ENCODE assay signal across 8 cellular contexts in the genomic region with DNA sequence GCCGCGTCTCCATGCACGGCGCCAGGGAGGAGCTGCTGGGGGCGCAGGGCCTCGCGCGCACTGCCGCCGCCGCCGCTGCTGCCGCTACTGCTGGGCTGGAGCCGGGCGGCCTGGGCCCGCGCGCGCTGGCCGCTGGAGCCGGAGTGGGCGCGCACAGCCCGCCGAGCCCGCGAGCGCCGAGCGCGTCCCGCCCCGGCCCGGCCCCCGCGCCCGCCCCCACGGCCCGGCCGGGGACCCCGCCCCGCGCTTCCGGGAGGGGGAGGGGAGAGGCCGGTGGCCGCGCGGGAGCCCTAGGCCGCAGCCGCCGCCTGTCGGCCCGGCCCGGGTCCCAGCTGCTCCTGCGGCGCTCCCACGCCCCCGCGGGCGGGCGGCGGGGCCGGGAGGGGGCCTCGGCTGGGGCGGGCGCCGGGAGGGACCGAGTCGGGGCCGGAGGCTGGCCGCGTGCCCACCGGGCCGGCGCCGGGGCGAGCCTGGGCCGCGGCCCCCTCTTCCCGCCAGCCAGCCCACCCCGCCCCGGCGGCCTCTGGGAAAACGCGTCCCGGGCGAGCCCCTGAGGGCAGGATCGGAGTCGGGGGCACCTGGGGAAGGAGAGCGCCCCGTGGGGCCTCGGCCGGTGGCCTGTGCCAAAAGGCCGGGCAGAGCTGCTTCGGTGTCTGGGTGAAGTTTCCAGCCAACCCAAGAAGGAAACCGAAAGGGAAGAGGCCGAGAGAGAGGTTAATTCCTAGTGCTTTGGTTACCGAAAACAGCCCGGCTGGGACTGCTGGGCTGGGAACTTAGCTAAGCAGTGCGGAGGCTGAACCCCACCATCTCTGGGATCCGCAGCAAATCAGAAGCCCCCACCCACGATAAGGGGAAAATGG. TPM values are rescaled to one million over a fixed set of nuclear protein-coding genes. Genes with fewer than 3 reads are reported as not detected.
DNase-seq lines count a peak whose midpoint lies in the region; ATAC-seq and TF ChIP-seq lines count a peak whose summit lies in the region.

STK24 (minus strand) TSS at position 145 of the 860 bp plus-strand sequence. CDS start 321 bp downstream, outside the sequence.

- CTCF ChIA-PET in HEK293 (lab: Yijun Ruan, JAX) = no interaction called here

- no peaks in the 10 kb centered on the region for H3K27me3 Mint-ChIP-seq in central memory CD8-positive, alpha-beta T cell

- H3K27ac ChIP-seq in HEK293 (ENCODE audit: extremely low read depth, low read depth, low read length) = peak within 1 kb of the TSS; percentile 90
- peak within 1 kb of the TSS; percentile 92 for H3K27ac ChIP-seq in WERI-Rb-1
- peak within 1 kb of the TSS; percentile 93 to 97 (median 95) for H3K27ac ChIP-seq in spleen

- TF ChIP-seq CTCF in HEK293 (tag by site-specific recombination; IDR thresholded peaks at IDR 0.05) (no peak), WERI-Rb-1 (IDR thresholded peaks at IDR 0.05; ENCODE audit: low read depth, low read length) (peak; percentile 14; the same call in 1 of the 2 replicates), spleen (IDR thresholded peaks at IDR 0.05 in 8 of 11, conservative IDR thresholded peaks at IDR 0.05 in 3 of 11) (no peak)

- H3K36me3 Mint-ChIP-seq in central memory CD8-positive, alpha-beta T cell (ENCODE audit: insufficient read depth) = peaks cover 8% of the 10 kb centered on the region

- H3K9me3 Mint-ChIP-seq in central memory CD8-positive, alpha-beta T cell = no peaks in the 10 kb centered on the region

- POLR2A ChIA-PET in HEK293 (lab: Yijun Ruan, JAX) = interaction anchor here (0.7 to 1.2 kb wide), 4 partner anchors 10 to 93 kb away, joined by 3 to 4 read pairs (median 3); no protein-coding TSS in a partner anchor

- H3K36me3 ChIP-seq in HEK293 (ENCODE audit: control insufficient read depth in 2 of 2, insufficient read depth in 1 of 2, low read length in 2 of 2) (no peaks in the 10 kb centered on the region), WERI-Rb-1 (peaks cover 18% of the 10 kb centered on the region), spleen (no peaks in the 10 kb centered on the region)

- peaks cover 36% of the 10 kb centered on the region for H3K4me1 Mint-ChIP-seq in central memory CD8-positive, alpha-beta T cell

- intact Hi-C loops in spleen (cut with DNase I; ENCODE audit: low total_unique reads) = loop anchor here (10.0 kb wide), 1 partner anchor 102 kb away; no protein-coding TSS in a partner anchor

- H3K4me3 ChIP-seq in HEK293 (ENCODE audit: low read depth, low read length) = peak within 1 kb of the TSS; percentile 81
- H3K4me3 ChIP-seq in WERI-Rb-1 (ENCODE audit: low read depth, low read length) = peak within 1 kb of the TSS; percentile 89
- peak within 1 kb of the TSS; percentile 78 to 94 (median 87) for H3K4me3 ChIP-seq in spleen

- DNase-seq in NCI-H2081 (lab: John Stamatoyannopoulos, UW) (peak; percentile 25 to 54), NCI-H2081 treated with DMSO at 0.1 percent for 48 hours (lab: John Stamatoyannopoulos, UW) (no peak), NAMALWA (ENCODE audit: low spot score) (peak; percentile 78), WERI-Rb-1 (peak; percentile 77), islet precursor cell (peak; percentile 77), spleen (peak; percentile 94)
- DNase-seq in central memory CD8-positive, alpha-beta T cell (ENCODE audit: low spot score in 2 of 2) = peak; percentile 34 to 44

- H3K27me3 ChIP-seq in WERI-Rb-1 (ENCODE audit: insufficient read depth, low read depth, severe bottlenecking) (no peaks in the 10 kb centered on the region), spleen (replicated peaks in 1 of 7) (no peaks in the 10 kb centered on the region)

- H3K9me3 ChIP-seq in HEK293 (ENCODE audit: control insufficient read depth, insufficient read depth, low read depth, low read length) (no peaks in the 10 kb centered on the region), WERI-Rb-1 (ENCODE audit: severe bottlenecking) (no peaks in the 10 kb centered on the region), spleen (no peaks in the 10 kb centered on the region)

- peak within 1 kb of the TSS; percentile 89 for H3K27ac Mint-ChIP-seq in central memory CD8-positive, alpha-beta T cell (ENCODE audit: low read depth)

- peaks cover 13% of the 10 kb centered on the region for H3K4me1 ChIP-seq in HEK293 (ENCODE audit: control insufficient read depth, insufficient read depth, low read length)
- H3K4me1 ChIP-seq in spleen = peaks cover 24 to 71% (median 47%) of the 10 kb centered on the region in 6 donors

- WGBS in spleen, 5 donors = 0 to 6% (median 1%) methylated on average over 30 to 102 of the region's 102 CpGs

- peak in 1 of 3 donors; percentile 37 for TF ChIP-seq POLR2A in spleen (IDR thresholded peaks at IDR 0.05)

- peak; percentile 55 for ATAC-seq in central memory CD8-positive, alpha-beta T cell (replicated peaks; ENCODE audit: extremely low read depth, poor library complexity, severe bottlenecking)

- peak within 1 kb of the TSS; percentile 85 for H3K4me3 Mint-ChIP-seq in central memory CD8-positive, alpha-beta T cell

TF ChIP-seq in HEK293, 187 proteins besides CTCF, POLR2A, EP300 and RAD21 (continues in another document):
- no peak for TF ChIP-seq TCF7L2 (IDR thresholded peaks at IDR 0.05; ENCODE audit: borderline replicate concordance, low read depth, low read length)
- no peak for TF ChIP-seq ZNF37A (tag by site-specific recombination; IDR thresholded peaks at IDR 0.05)
- no peak for TF ChIP-seq BCL11A (tag by site-specific recombination; IDR thresholded peaks at IDR 0.05; ENCODE audit: low read depth)
- TF ChIP-seq ZNF24 (tag by site-specific recombination; IDR thresholded peaks at IDR 0.05) = no peak
- no peak for TF ChIP-seq ZBTB21 (tag by site-specific recombination; IDR thresholded peaks at IDR 0.05)
- no peak for TF ChIP-seq ZNF155 (tag by site-specific recombination; IDR thresholded peaks at IDR 0.05)
- TF ChIP-seq GLIS1 (tag by site-specific recombination; IDR thresholded peaks at IDR 0.05) = peak; percentile 16; the same call in 1 of the 2 replicates
- TF ChIP-seq ZNF792 (tag by site-specific recombination; IDR thresholded peaks at IDR 0.05) = no peak
- TF ChIP-seq ZNF175 (tag by site-specific recombination; IDR thresholded peaks at IDR 0.05) = no peak
- TF ChIP-seq ZNF707 (tag by site-specific recombination; IDR thresholded peaks at IDR 0.05) = no peak
- no peak for TF ChIP-seq SCRT1 (tag by site-specific recombination; IDR thresholded peaks at IDR 0.05; ENCODE audit: borderline replicate concordance)
- TF ChIP-seq, protein P1, sequence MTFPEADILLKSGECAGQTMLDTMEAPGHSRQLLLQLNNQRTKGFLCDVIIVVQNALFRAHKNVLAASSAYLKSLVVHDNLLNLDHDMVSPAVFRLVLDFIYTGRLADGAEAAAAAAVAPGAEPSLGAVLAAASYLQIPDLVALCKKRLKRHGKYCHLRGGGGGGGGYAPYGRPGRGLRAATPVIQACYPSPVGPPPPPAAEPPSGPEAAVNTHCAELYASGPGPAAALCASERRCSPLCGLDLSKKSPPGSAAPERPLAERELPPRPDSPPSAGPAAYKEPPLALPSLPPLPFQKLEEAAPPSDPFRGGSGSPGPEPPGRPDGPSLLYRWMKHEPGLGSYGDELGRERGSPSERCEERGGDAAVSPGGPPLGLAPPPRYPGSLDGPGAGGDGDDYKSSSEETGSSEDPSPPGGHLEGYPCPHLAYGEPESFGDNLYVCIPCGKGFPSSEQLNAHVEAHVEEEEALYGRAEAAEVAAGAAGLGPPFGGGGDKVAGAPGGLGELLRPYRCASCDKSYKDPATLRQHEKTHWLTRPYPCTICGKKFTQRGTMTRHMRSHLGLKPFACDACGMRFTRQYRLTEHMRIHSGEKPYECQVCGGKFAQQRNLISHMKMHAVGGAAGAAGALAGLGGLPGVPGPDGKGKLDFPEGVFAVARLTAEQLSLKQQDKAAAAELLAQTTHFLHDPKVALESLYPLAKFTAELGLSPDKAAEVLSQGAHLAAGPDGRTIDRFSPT (tag by site-specific recombination; IDR thresholded peaks at IDR 0.05) = peak; percentile 39; the same call in 1 of the 2 replicates
- TF ChIP-seq ZNF138 (tag by site-specific recombination; IDR thresholded peaks at IDR 0.05; ENCODE audit: borderline replicate concordance) = no peak
- no peak for TF ChIP-seq ZNF23 (tag by site-specific recombination; IDR thresholded peaks at IDR 0.05; ENCODE audit: borderline replicate concordance)
- TF ChIP-seq ZNF433 (tag by site-specific recombination; IDR thresholded peaks at IDR 0.05; ENCODE audit: low read depth) = no peak
- TF ChIP-seq ZNF830 (tag by site-specific recombination; IDR thresholded peaks at IDR 0.05; ENCODE audit: low read depth) = no peak
- TF ChIP-seq, protein P2, sequence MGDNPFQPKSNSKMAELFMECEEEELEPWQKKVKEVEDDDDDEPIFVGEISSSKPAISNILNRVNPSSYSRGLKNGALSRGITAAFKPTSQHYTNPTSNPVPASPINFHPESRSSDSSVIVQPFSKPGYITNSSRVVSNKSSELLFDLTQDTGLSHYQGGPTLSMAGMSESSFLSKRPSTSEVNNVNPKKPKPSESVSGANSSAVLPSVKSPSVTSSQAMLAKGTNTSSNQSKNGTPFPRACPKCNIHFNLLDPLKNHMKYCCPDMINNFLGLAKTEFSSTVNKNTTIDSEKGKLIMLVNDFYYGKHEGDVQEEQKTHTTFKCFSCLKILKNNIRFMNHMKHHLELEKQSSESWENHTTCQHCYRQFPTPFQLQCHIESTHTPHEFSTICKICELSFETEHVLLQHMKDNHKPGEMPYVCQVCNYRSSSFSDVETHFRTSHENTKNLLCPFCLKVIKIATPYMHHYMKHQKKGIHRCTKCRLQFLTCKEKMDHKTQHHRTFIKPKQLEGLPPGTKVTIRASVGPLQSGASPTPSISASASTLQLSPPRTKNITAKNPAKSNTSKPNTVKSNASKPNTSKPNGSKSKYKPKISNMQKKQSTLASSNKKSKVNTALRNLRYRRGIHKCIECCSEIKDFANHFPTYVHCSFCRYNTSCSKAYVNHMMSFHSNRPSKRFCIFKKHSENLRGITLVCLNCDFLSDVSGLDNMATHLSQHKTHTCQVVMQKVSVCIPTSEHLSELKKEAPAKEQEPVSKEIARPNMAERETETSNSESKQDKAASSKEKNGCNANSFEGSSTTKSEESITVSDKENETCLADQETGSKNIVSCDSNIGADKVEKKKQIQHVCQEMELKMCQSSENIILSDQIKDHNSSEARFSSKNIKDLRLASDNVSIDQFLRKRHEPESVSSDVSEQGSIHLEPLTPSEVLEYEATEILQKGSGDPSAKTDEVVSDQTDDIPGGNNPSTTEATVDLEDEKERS (tag by site-specific recombination; IDR thresholded peaks at IDR 0.05) = no peak
- TF ChIP-seq ZSCAN30 (tag by site-specific recombination; IDR thresholded peaks at IDR 0.05) = peak; percentile 45; the same call in 1 of the 2 replicates

RNA-seq across cellular contexts. Expression of gene STK24, which starts in this region (rescaled TPM):
- 100 to 1,000 TPM in 3 of 7 donors, 10 to 100 TPM in 4; 87.5 to 132 (median 99.7) TPM for total RNA-seq in spleen
- 10 to 100 TPM; 36.5 to 49.3 (median 47.4) TPM for polyA plus RNA-seq in spleen
